In genomic region chr2:237315170-237315880, GRCh38 we compare ENCODE assay signal across 9 cellular contexts.
A peak's percentile ranks its signal among the peaks of the same experiment; 100 is the strongest.
DNase-seq lines count a peak whose midpoint lies in the region; ATAC-seq and TF ChIP-seq lines count a peak whose summit lies in the region.
"Had no signal": no experiment of that assay in that cellular context is flagged by ENCODE, and none has a peak within 500 bp of the region (broad histone marks: within the 10 kb centered on the region; RNA-seq: fewer than 3 reads in every experiment).

No MANE protein-coding gene starts in this region.

- H4K20me1 ChIP-seq in SK-N-SH (ENCODE audit: insufficient read depth) = no peaks in the 10 kb centered on the region

- peak overlapping the region; percentile 48; the same call in 1 of the 2 replicates for H2AFZ ChIP-seq in SK-N-SH (ENCODE audit: low read depth)

- H3K9me2 ChIP-seq in SK-N-SH = no peaks in the 10 kb centered on the region

- ATAC-seq in GM19455 (IDR thresholded peaks at IDR 0.05; ENCODE audit: unreplicated experiment) = no peak

- H3F3A ChIP-seq in SK-N-SH (replicated peaks; ENCODE audit: insufficient read depth) = peaks cover 11% of the 10 kb centered on the region

- H3K27me3 Mint-ChIP-seq in nephron progenitor cell (ENCODE audit: low read depth, poor library complexity) = peaks cover 9% of the 10 kb centered on the region

- H3K4me1 ChIP-seq in A673 (ENCODE audit: insufficient read depth, low read length, poor library complexity, severe bottlenecking) (no peaks in the 10 kb centered on the region), SK-N-SH (ENCODE audit: control insufficient read depth in 1 of 2, insufficient read depth in 2 of 2, low read depth in 1 of 2, low read length in 1 of 2) (peaks cover 15 to 23% of the 10 kb centered on the region in 2 experiments)

- POLR2A ChIA-PET in A673 (lab: Charles Lee; ENCODE audit: low non-redundant PET) (no interaction called here), SK-N-SH (lab: Yijun Ruan, JAX) (interaction anchor here (0.5 to 1.2 kb wide), 3 partner anchors 21 to 497 kb away, joined by 3 to 4 read pairs (median 4); no protein-coding TSS in a partner anchor)

- H3K27ac Mint-ChIP-seq in nephron progenitor cell = peak overlapping the region; percentile 98
- H3K27ac Mint-ChIP-seq: B cell had no signal

- peak; percentile 36; the same call in 1 of the 2 replicates for TF ChIP-seq RAD21 in SK-N-SH (IDR thresholded peaks at IDR 0.05; ENCODE audit: low read length)

- no peaks in the 10 kb centered on the region for H3K9me3 Mint-ChIP-seq in nephron progenitor cell

- no peaks in the 10 kb centered on the region for H3K36me3 ChIP-seq in A673 (ENCODE audit: insufficient read depth, low read length, poor library complexity, severe bottlenecking)
- H3K36me3 ChIP-seq in SK-N-SH (replicated peaks in 1 of 2; ENCODE audit: control insufficient read depth in 1 of 2, insufficient read depth in 2 of 2, low read length in 1 of 2) = no peaks in the 10 kb centered on the region

- H3K27me3 ChIP-seq in A673 (replicated peaks; ENCODE audit: insufficient read depth, low read depth, low read length, poor library complexity) = no peaks in the 10 kb centered on the region
- no peaks in the 10 kb centered on the region for H3K27me3 ChIP-seq in SK-N-SH (ENCODE audit: insufficient read depth)

- peak; percentile 35 for DNase-seq in A673 (ENCODE audit: low spot score)
- DNase-seq in SK-N-SH = peak; percentile 81
- peak; percentile 50 for DNase-seq in globus pallidus (ENCODE audit: low spot score)
- peak; percentile 63 for DNase-seq in nephron progenitor cell
- no peak for DNase-seq in NCI-H1436 (lab: John Stamatoyannopoulos, UW)
- DNase-seq in erythroblast (lab: John Stamatoyannopoulos, UW) = no peak
- no peak for DNase-seq in activated CD8-positive, alpha-beta memory T cell treated with anti-CD3 and anti-CD28 coated beads, Interleukin-2, amount 50 U/mL, for 4 hours

- intact Hi-C loops in A673 (cut with micrococcal nuclease; ENCODE audit: unreplicated experiment) = no loop called here

- H3K4me3 Mint-ChIP-seq in nephron progenitor cell = peak overlapping the region; percentile 29
- H3K4me3 Mint-ChIP-seq: B cell had no signal

- CTCF ChIA-PET in A673 (lab: Charles Lee) = no interaction called here
- CTCF ChIA-PET in SK-N-SH (lab: Yijun Ruan, JAX) = interaction anchor here (1.5 to 2.9 kb wide), 2 partner anchors 95 to 161 kb away, joined by 4 to 15 read pairs; no protein-coding TSS in a partner anchor

- TF ChIP-seq POLR2A in erythroblast (IDR thresholded peaks at IDR 0.05; ENCODE audit: low read length) = no peak

- no peaks in the 10 kb centered on the region for H3K79me2 ChIP-seq in SK-N-SH (ENCODE audit: insufficient read depth)

- 19% methylated on average over 6 of the region's 14 CpGs for WGBS in SK-N-SH (ENCODE audit: low lambda C conversion rate)

- peaks cover 83% of the 10 kb centered on the region for H3K4me1 Mint-ChIP-seq in nephron progenitor cell
- H3K4me1 Mint-ChIP-seq: B cell had no signal

- peak overlapping the region; percentile 52 for H3K9ac ChIP-seq in SK-N-SH

- TF ChIP-seq CTCF in A673 (conservative IDR thresholded peaks at IDR 0.05; ENCODE audit: low read depth, low read length) (no peak), SK-N-SH (IDR thresholded peaks at IDR 0.05) (no peak), nephron progenitor cell (IDR thresholded peaks at IDR 0.05) (no peak)

- H3K4me2 ChIP-seq in SK-N-SH = peak overlapping the region; percentile 46

- no peak overlapping the region for H3K4me3 ChIP-seq in A673 (ENCODE audit: low read depth, low read length, poor library complexity, severe bottlenecking)
- no peak overlapping the region for H3K4me3 ChIP-seq in SK-N-SH (ENCODE audit: low read depth in 2 of 2, low read length in 1 of 2)

- TF ChIP-seq EP300 in SK-N-SH (IDR thresholded peaks at IDR 0.05; ENCODE audit: borderline replicate concordance in 1 of 2, low read depth in 1 of 2, low read length in 1 of 2) = peak; percentile 41 to 85; a peak in 3 of 4 replicates

- H3K27ac ChIP-seq in A673 (ENCODE audit: low read depth, low read length, poor library complexity, severe bottlenecking) = no peak overlapping the region
- H3K27ac ChIP-seq in SK-N-SH (ENCODE audit: low read depth in 2 of 2, low read length in 1 of 2) = peak overlapping the region; percentile 90 to 96

- no TSS peak for BruUV-seq in A673 (replicated peaks; lab: Mats Ljungman, UMichigan)

- H3K9me3 ChIP-seq in A673 (ENCODE audit: low read depth, low read length, poor library complexity, severe bottlenecking) (no peaks in the 10 kb centered on the region), SK-N-SH (no peaks in the 10 kb centered on the region)

- H3K36me3 Mint-ChIP-seq in nephron progenitor cell (ENCODE audit: low read depth) = no peaks in the 10 kb centered on the region

TF ChIP-seq in SK-N-SH, 30 proteins besides CTCF, POLR2A, EP300 and RAD21 (continues in another document):
- TF ChIP-seq NRF1 (IDR thresholded peaks at IDR 0.05; ENCODE audit: low read depth, low read length) = no peak
- TF ChIP-seq RXRA (IDR thresholded peaks at IDR 0.05; ENCODE audit: borderline replicate concordance, low read depth) = no peak
- no peak for TF ChIP-seq FOSL2 (IDR thresholded peaks at IDR 0.05; ENCODE audit: borderline replicate concordance, low read depth)
- peak; percentile 67; the same call in 1 of the 2 replicates for TF ChIP-seq RCOR1 (IDR thresholded peaks at IDR 0.05; ENCODE audit: low read length)
- TF ChIP-seq ELF1 (IDR thresholded peaks at IDR 0.05) = no peak
- peak; percentile 90 for TF ChIP-seq USF1 (IDR thresholded peaks at IDR 0.05; ENCODE audit: borderline replicate concordance, low read depth)
- no peak for TF ChIP-seq EZH2phosphoT487 (IDR thresholded peaks at IDR 0.05; ENCODE audit: borderline replicate concordance, low read depth)
- TF ChIP-seq TAF1 (IDR thresholded peaks at IDR 0.05; ENCODE audit: borderline replicate concordance, low read depth, low read length) = 0 out of 2 replicates have a peak, but pooled peaks have one; percentile 39
- TF ChIP-seq ZBTB33 (IDR thresholded peaks at IDR 0.05; ENCODE audit: borderline replicate concordance, low read depth) = no peak
- TF ChIP-seq RFX5 (IDR thresholded peaks at IDR 0.05; ENCODE audit: low read length) = no peak
- TF ChIP-seq MEF2A (IDR thresholded peaks at IDR 0.05; ENCODE audit: borderline replicate concordance, low read depth) = 0 out of 2 replicates have a peak, but pooled peaks have one; percentile 66
- TF ChIP-seq IRF3 (IDR thresholded peaks at IDR 0.05; ENCODE audit: low read depth, low read length) = no peak
- TF ChIP-seq CHD2 (IDR thresholded peaks at IDR 0.05; ENCODE audit: low read length, partially characterized antibody) = peak; percentile 47
- peak; percentile 40; the same call in 1 of the 2 replicates for TF ChIP-seq FOXM1 (IDR thresholded peaks at IDR 0.05; ENCODE audit: low read depth)
- TF ChIP-seq JUND (IDR thresholded peaks at IDR 0.05) = 0 out of 2 replicates have a peak, but pooled peaks have one; percentile 11
- peak; percentile 87 for TF ChIP-seq TCF12 (IDR thresholded peaks at IDR 0.05)
- peak; percentile 47 for TF ChIP-seq POLR2AphosphoS5 (IDR thresholded peaks at IDR 0.05; ENCODE audit: low read depth, low read length)
- peak; percentile 61; the same call in 1 of the 2 replicates for TF ChIP-seq SIN3A (IDR thresholded peaks at IDR 0.05; ENCODE audit: borderline replicate concordance, low read depth, low read length)
- TF ChIP-seq NFIC (IDR thresholded peaks at IDR 0.05; ENCODE audit: borderline replicate concordance) = peak; percentile 87
- no peak for TF ChIP-seq GATA2 (CRISPR knock-in tag; IDR thresholded peaks at IDR 0.05)
- TF ChIP-seq TEAD4 (IDR thresholded peaks at IDR 0.05; ENCODE audit: borderline replicate concordance, insufficient read depth) = peak; percentile 72; the same call in 1 of the 2 replicates

Comparison
In these comparisons a context has a peak if more than half of its experiments do, and no peak if none do; other contexts are left out.
1. DNase-seq: peak in A673 (single experiment), SK-N-SH (single experiment), globus pallidus (single experiment) and nephron progenitor cell (single experiment); none in NCI-H1436 (single experiment), erythroblast (0 of 2) and activated CD8-positive, alpha-beta memory T cell treated with anti-CD3 and anti-CD28 coated beads, Interleukin-2, amount 50 U/mL, for 4 hours (single experiment).